Comparison of ENCODE assay signal across 22 cellular contexts in genomic region chr5:42875211-42875610, GRCh38.
"Had no signal": no experiment of that assay in that cellular context is flagged by ENCODE, and none has a peak within 500 bp of the region (broad histone marks: within the 10 kb centered on the region; RNA-seq: fewer than 3 reads in every experiment).

No MANE protein-coding gene starts in this region.

- H3K27me3 ChIP-seq: MG63 had no signal

- ATAC-seq: Panc1, PC-3 had no signal

- H3K9me2 ChIP-seq: SK-N-SH had no signal

- H3K27ac Mint-ChIP-seq: IgD-negative memory B cell had no signal

- H3K27ac ChIP-seq: KMS-11, RWPE1 had no signal

- H3K9ac ChIP-seq: KMS-11, SK-N-SH had no signal

- H3K36me3 ChIP-seq: MG63 had no signal

- DNase-seq: MG63, NCI-H1092, NCI-H1105 treated with DMSO at 0.1 percent for 48 hours, NCI-H1417 treated with DMSO at 0.1 percent for 48 hours, NCI-H146, NCI-H1694 treated with DMSO at 0.1 percent for 48 hours, NCI-H1930, NCI-H2081, NCI-H2107, NCI-H2227 treated with DMSO at 0.1 percent for 48 hours, NCI-H524, NCI-H526 treated with DMSO at 0.1 percent for 48 hours, NCI-H748 treated with DMSO at 0.1 percent for 48 hours, PC-3, SHP77, SK-N-SH, SW 1271 had no signal

- H3K4me3 ChIP-seq: K562, MG63 had no signal

- H3K9me3 ChIP-seq: MG63, SK-N-SH had no signal

- H3K4me2 ChIP-seq: KMS-11, SK-N-SH had no signal
